In the genomic region with DNA sequence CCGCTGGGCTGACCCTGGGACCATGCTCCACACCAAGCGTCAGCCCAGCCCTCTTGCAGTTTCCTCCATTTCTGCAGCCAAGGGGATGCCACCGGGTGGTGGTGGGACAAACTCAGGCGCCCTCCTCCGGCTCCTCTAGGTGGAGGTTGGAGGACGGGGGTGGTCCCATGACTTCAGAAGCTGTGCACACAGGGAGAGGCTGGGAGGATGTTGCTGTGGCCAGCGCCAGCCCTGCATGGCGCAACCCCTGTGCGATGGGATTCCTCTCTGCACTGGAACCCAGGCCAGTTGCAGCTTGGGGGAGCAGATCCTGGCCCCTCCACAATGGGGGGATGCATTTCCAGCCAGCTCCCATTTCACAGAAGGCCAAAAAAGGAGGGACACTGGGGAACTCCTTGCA, we compare ENCODE assay signal across 22 cellular contexts.
"Had no signal": no experiment of that assay in that cellular context is flagged by ENCODE, and none has a peak within 500 bp of the region (broad histone marks: within the 10 kb centered on the region; RNA-seq: fewer than 3 reads in every experiment).

No MANE protein-coding gene starts in this region.

- H3K27me3 ChIP-seq: colonic mucosa, neural progenitor cell, uterus had no signal

- H3K36me3 ChIP-seq: colonic mucosa, lower lobe of right lung, neural progenitor cell, thoracic aorta, transverse colon, upper lobe of right lung, uterus had no signal

- H3K4me3 Mint-ChIP-seq: effector memory CD8-positive, alpha-beta T cell; immature natural killer cell; neural progenitor cell; stimulated activated naive B cell treated with anti-CD40 and anti-IgM and Interleukin-4, amounts not matched to agents 10 μg/mL and 1 μg/mL and 100 μg/mL, for 72 hours; stimulated activated naive CD8-positive, alpha-beta T cell treated with anti-CD3 and anti-CD28 coated beads, Interleukin-15, Interleukin-2, amounts not matched to agents 100 ng/mL and 50 ng/mL, for 24 hours had no signal

- ATAC-seq: effector memory CD8-positive, alpha-beta T cell; left ventricle myocardium superior; lower lobe of right lung; psoas muscle; right cardiac atrium; stimulated activated naive B cell treated with anti-CD40 and anti-IgM and Interleukin-4, amounts not matched to agents 10 μg/mL and 1 μg/mL and 100 μg/mL, for 72 hours; upper lobe of right lung had no signal

- FAIRE-seq: frontal cortex, small intestine had no signal

- H3K27ac Mint-ChIP-seq: effector memory CD8-positive, alpha-beta T cell; immature natural killer cell; neural progenitor cell; stimulated activated naive B cell treated with anti-CD40 and anti-IgM and Interleukin-4, amounts not matched to agents 10 μg/mL and 1 μg/mL and 100 μg/mL, for 72 hours; stimulated activated naive CD8-positive, alpha-beta T cell treated with anti-CD3 and anti-CD28 coated beads, Interleukin-15, Interleukin-2, amounts not matched to agents 100 ng/mL and 50 ng/mL, for 24 hours had no signal

- H3K27ac ChIP-seq: colonic mucosa, lower lobe of right lung, neural progenitor cell, psoas muscle, thoracic aorta, transverse colon, upper lobe of right lung, uterus had no signal

- H3K9me3 ChIP-seq: colonic mucosa, lower lobe of right lung, psoas muscle, thoracic aorta, transverse colon, upper lobe of right lung, uterus had no signal

- H3K4me2 ChIP-seq: neural progenitor cell had no signal

- H3K4me1 Mint-ChIP-seq: immature natural killer cell had no signal

- H3K4me1 ChIP-seq: colonic mucosa, lower lobe of right lung, psoas muscle, transverse colon, upper lobe of right lung, uterus had no signal

- H3K9ac ChIP-seq: neural progenitor cell had no signal

- H3K36me3 Mint-ChIP-seq: immature natural killer cell; neural progenitor cell; stimulated activated naive B cell treated with anti-CD40 and anti-IgM and Interleukin-4, amounts not matched to agents 10 μg/mL and 1 μg/mL and 100 μg/mL, for 72 hours had no signal

- H2AFZ ChIP-seq: neural progenitor cell had no signal

- H3K9me3 Mint-ChIP-seq: effector memory CD8-positive, alpha-beta T cell; immature natural killer cell; stimulated activated naive B cell treated with anti-CD40 and anti-IgM and Interleukin-4, amounts not matched to agents 10 μg/mL and 1 μg/mL and 100 μg/mL, for 72 hours; stimulated activated naive CD8-positive, alpha-beta T cell treated with anti-CD3 and anti-CD28 coated beads, Interleukin-15, Interleukin-2, amounts not matched to agents 100 ng/mL and 50 ng/mL, for 24 hours had no signal

- DNase-seq: colonic mucosa; dermis blood vessel endothelial cell; effector memory CD8-positive, alpha-beta T cell; hypothalamus; immature natural killer cell; islet precursor cell; left ventricle myocardium superior; lower lobe of right lung; nucleus accumbens; psoas muscle; right cardiac atrium; small intestine; stimulated activated CD4-positive, alpha-beta T cell treated with anti-CD3 and anti-CD28 coated beads, Interleukin-15, amount 100 ng/mL, for 24 hours; stimulated activated CD4-positive, alpha-beta T cell treated with anti-CD3 and anti-CD28 coated beads, Interleukin-2, amount 100 ng/mL, for 48 hours; stimulated activated naive B cell treated with anti-CD40 and anti-IgM and Interleukin-4, amounts not matched to agents 10 μg/mL and 1 μg/mL and 100 μg/mL, for 72 hours; transverse colon; upper lobe of right lung; uterus had no signal

- H3K4me3 ChIP-seq: colonic mucosa, lower lobe of right lung, neural progenitor cell, psoas muscle, thoracic aorta, transverse colon, upper lobe of right lung, uterus had no signal
